8 cellular contexts compared by ENCODE assay signal in genomic region chr14:53539489-53540126, GRCh38.
DNase-seq lines count a peak whose midpoint lies in the region; ATAC-seq and TF ChIP-seq lines count a peak whose summit lies in the region.

No MANE protein-coding gene starts in this region.

- in situ Hi-C loops in GM23248 (cut with MboI) (loop anchor here (10.0 kb wide), 1 partner anchor 795 kb away; no protein-coding TSS in a partner anchor), T47D (cut with HindIII; ENCODE audit: low pct_unique_long_range_greater_than_20kb, low sequenced_read_pairs) (no loop called here)

- H3K9me3 ChIP-seq in GM23248 (ENCODE audit: low read depth) (no peaks in the 10 kb centered on the region), Loucy (ENCODE audit: insufficient read depth, low read depth, low read length) (no peaks in the 10 kb centered on the region)

- DNase-seq in ELR (ENCODE audit: low read depth): peak; percentile 68
- DNase-seq in GM23248: peak; percentile 77
- peak; percentile 35 to 85 for DNase-seq in T47D (ENCODE audit: low read depth in 1 of 2, low spot score in 1 of 2)
- peak; percentile 92 for DNase-seq in islet precursor cell
- peak; percentile 12 to 47 for DNase-seq in stimulated activated CD4-positive, alpha-beta T cell treated with anti-CD3 and anti-CD28 coated beads, Interleukin-15, amount 100 ng/mL, for 48 hours (ENCODE audit: low read depth in 2 of 2)

- H3K4me2 ChIP-seq in GM23248 (ENCODE audit: unreplicated experiment) (no peak overlapping the region), Loucy (ENCODE audit: low read depth, low read length, poor library complexity, severe bottlenecking) (no peak overlapping the region)

- WGBS in GM23248 (ENCODE audit: low coverage in 1 of 2, low lambda C conversion rate in 2 of 2, missing lambda C conversion rate in 2 of 2), 2 experiments: 5 to 8% methylated on average over 5 of the region's 5 CpGs

- no peaks in the 10 kb centered on the region for H3K9me2 ChIP-seq in GM23248 (ENCODE audit: insufficient read depth)
- no peaks in the 10 kb centered on the region for H3K9me2 ChIP-seq in Loucy (replicated peaks; ENCODE audit: low read depth, low read length)

- H3K4me1 ChIP-seq in GM23248 (ENCODE audit: insufficient read depth): no peaks in the 10 kb centered on the region
- no peaks in the 10 kb centered on the region for H3K4me1 ChIP-seq in Loucy (ENCODE audit: insufficient read depth, low read length, poor library complexity, severe bottlenecking)

- H4K20me1 ChIP-seq in GM23248 (ENCODE audit: insufficient read depth) (no peaks in the 10 kb centered on the region), Loucy (ENCODE audit: insufficient read depth, low read length, poor library complexity, severe bottlenecking) (no peaks in the 10 kb centered on the region)

- no peaks in the 10 kb centered on the region for H3K27me3 ChIP-seq in GM23248 (replicated peaks; ENCODE audit: insufficient read depth)
- H3K27me3 ChIP-seq in Loucy (ENCODE audit: insufficient read depth, low read length, poor library complexity, severe bottlenecking): no peaks in the 10 kb centered on the region

- H2AFZ ChIP-seq in GM23248 (peak overlapping the region; percentile 7), Loucy (ENCODE audit: low read length) (no peak overlapping the region)

- H3K36me3 ChIP-seq in GM23248 (ENCODE audit: low read depth) (no peaks in the 10 kb centered on the region), Loucy (ENCODE audit: insufficient read depth, low read length) (no peaks in the 10 kb centered on the region)

- no peak overlapping the region for H3K27ac ChIP-seq in GM23248

- H3K79me2 ChIP-seq in GM23248 (ENCODE audit: insufficient read depth): no peaks in the 10 kb centered on the region
- H3K79me2 ChIP-seq in Loucy (ENCODE audit: insufficient read depth, low read length): no peaks in the 10 kb centered on the region

- no peak overlapping the region for H3K9ac ChIP-seq in GM23248
- no peak overlapping the region for H3K9ac ChIP-seq in Loucy (ENCODE audit: low read depth, low read length, poor library complexity, severe bottlenecking)

- ATAC-seq in SK-N-SH treated with all-trans-retinoic acid at 6 μM for 48 hours (peak; percentile 92), GM18520 (IDR thresholded peaks at IDR 0.05; ENCODE audit: unreplicated experiment) (no peak)

- peak; percentile 91 for TF ChIP-seq CTCF in Loucy (conservative IDR thresholded peaks at IDR 0.05; ENCODE audit: low read length)

- H3F3A ChIP-seq in GM23248 (ENCODE audit: insufficient read depth) (0 out of 2 replicates have a peak, but pooled peaks cover 5% of the 10 kb centered on the region), Loucy (ENCODE audit: low read depth) (no peaks in the 10 kb centered on the region)

- H3K4me3 ChIP-seq in GM23248: no peak overlapping the region
- no peak overlapping the region for H3K4me3 ChIP-seq in Loucy (ENCODE audit: low read length, poor library complexity, severe bottlenecking)

TF ChIP-seq in SK-N-SH treated with all-trans-retinoic acid at 6 μM for 48 hours, 23 proteins besides CTCF, POLR2A, EP300 and RAD21:
- TF ChIP-seq OSR1 (CRISPR knock-in tag; IDR thresholded peaks at IDR 0.05) (no peak), ZFP3 (CRISPR knock-in tag; IDR thresholded peaks at IDR 0.05) (no peak), PATZ1 (CRISPR knock-in tag; IDR thresholded peaks at IDR 0.05; ENCODE audit: borderline replicate concordance) (no peak), ZFP30 (CRISPR knock-in tag; IDR thresholded peaks at IDR 0.05) (peak; percentile 61; the same call in 1 of the 2 replicates)
TF ChIP-seq in SK-N-SH treated with all-trans-retinoic acid at 6 μM for 48 hours: peak in this region for 1.

Comparison
In these comparisons a context has a peak if more than half of its experiments do, and no peak if none do; other contexts are left out.
1. DNase-seq: peak in every context shown above with its lines; median percentile 92 in islet precursor cell; 77 in GM23248; 68 in ELR; 60 in T47D; 30 in stimulated activated CD4-positive, alpha-beta T cell treated with anti-CD3 and anti-CD28 coated beads, Interleukin-15, amount 100 ng/mL, for 48 hours.